8 cellular contexts compared by ENCODE assay signal in the genomic region with DNA sequence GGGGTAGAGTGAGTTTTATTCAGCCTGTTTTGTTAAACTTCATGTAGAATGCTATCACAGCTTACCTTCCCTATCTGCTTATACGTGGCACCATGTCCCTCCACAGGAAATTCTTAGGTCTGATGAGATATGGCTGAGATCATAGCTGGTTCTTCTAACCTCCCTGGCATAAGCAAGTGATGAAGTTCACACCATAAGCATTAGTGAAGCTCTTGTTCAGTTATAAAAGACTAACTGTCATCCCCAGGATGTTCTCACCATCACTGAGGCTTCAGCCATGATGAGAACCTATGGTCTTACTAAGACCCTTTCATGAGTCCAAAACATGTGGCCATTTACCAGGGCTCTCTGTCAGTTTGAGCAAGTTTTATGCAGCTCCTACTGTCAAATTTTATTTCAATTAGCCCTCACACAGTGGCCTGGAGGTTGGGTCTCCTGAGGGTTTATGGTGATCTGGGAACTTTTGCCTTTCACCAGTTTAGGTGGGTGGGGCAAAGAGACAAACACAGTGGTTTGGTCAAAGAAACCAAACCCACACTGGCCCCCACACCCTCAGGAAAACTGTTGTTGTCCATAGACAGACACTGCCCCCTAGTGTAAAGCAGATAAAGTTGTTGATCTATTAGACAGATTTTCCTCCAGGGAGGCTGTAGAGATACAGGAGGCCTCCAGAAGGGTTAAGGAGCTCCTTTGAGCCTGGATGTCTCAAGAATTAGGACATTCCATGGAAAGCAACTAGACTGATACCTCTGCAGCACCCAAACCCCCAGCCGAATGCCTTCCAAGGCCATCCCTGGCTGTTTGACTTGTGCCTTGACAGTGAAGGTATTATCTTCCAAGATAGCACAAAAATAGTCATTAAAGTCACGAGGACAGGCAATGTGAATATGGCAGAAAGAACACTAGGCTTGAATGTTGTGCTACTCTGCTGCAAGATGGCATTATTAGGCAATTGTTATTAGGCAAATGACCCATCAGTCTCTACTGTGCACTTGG. TPM values are rescaled to one million over a fixed set of nuclear protein-coding genes. Genes with fewer than 3 reads are reported as not detected.
A peak's percentile ranks its signal among the peaks of the same experiment; 100 is the strongest.
DNase-seq lines count a peak whose midpoint lies in the region; ATAC-seq and TF ChIP-seq lines count a peak whose summit lies in the region.

No MANE protein-coding gene starts in this region.

- TF ChIP-seq CTCF in gastrocnemius medialis (IDR thresholded peaks at IDR 0.05 in 4 of 5, conservative IDR thresholded peaks at IDR 0.05 in 1 of 5) = peak in 3 of 5 experiments; percentile 22 to 54 (median 38)

- H3K4me1 ChIP-seq in gastrocnemius medialis = no peaks in the 10 kb centered on the region

- DNase-seq in COLO668 (lab: John Stamatoyannopoulos, UW; ENCODE audit: unreplicated experiment) (peak; percentile 22), NCI-H2171 (lab: John Stamatoyannopoulos, UW) (peak; percentile 9), amniotic epithelial cell (ENCODE audit: low read depth) (peak; percentile 48), left ventricle myocardium superior (no peak), gastrocnemius medialis (no peak), NCI-H2029 (lab: John Stamatoyannopoulos, UW) (no peak)

- peak; percentile 52 for ATAC-seq in GM19351 (IDR thresholded peaks at IDR 0.05; ENCODE audit: unreplicated experiment)
- peak; percentile 27 for ATAC-seq in left ventricle myocardium superior
- ATAC-seq in gastrocnemius medialis = no peak
- ATAC-seq in HG03432 (IDR thresholded peaks at IDR 0.05; ENCODE audit: unreplicated experiment) = no peak

- TF ChIP-seq POLR2A in gastrocnemius medialis (IDR thresholded peaks at IDR 0.05) = no peak

- H3K27ac ChIP-seq in gastrocnemius medialis = no peak overlapping the region

- H3K27me3 ChIP-seq in gastrocnemius medialis = peaks cover 8 to 13% (median 11%) of the 10 kb centered on the region in 3 donors

- in situ Hi-C loops in gastrocnemius medialis (cut with MboI; ENCODE audit: low sequenced_read_pairs in 4 of 4) = loop anchor here (10.0 to 25.0 kb wide), 3 partner anchors 166 to 176 kb away; no protein-coding TSS in a partner anchor

- no peak overlapping the region for H3K4me3 ChIP-seq in gastrocnemius medialis

- no peaks in the 10 kb centered on the region for H3K36me3 ChIP-seq in gastrocnemius medialis

- no peaks in the 10 kb centered on the region for H3K9me3 ChIP-seq in gastrocnemius medialis

- intact Hi-C loops in left ventricle myocardium superior (cut with micrococcal nuclease) (loop anchor here (2.0 kb wide), 1 partner anchor 174 kb away; no protein-coding TSS in a partner anchor), gastrocnemius medialis (cut with DNase I; ENCODE audit: low total_unique reads) (loop anchor here (2.0 kb wide), 1 partner anchor 174 kb away; no protein-coding TSS in a partner anchor)

RNA-seq across cellular contexts. Expression of gene SLC22A15, which starts 5.0 kb away (rescaled TPM):
- total RNA-seq in left ventricle myocardium superior (11.5 TPM), gastrocnemius medialis (under 1 TPM; 0.15 to 0.62 (median 0.41) TPM)

Comparison
In these comparisons a context has a peak if more than half of its experiments do, and no peak if none do; other contexts are left out.
1. DNase-seq: peak in COLO668 (single experiment), NCI-H2171 (single experiment) and amniotic epithelial cell (single experiment); none in left ventricle myocardium superior (single experiment), gastrocnemius medialis (0 of 2) and NCI-H2029 (single experiment).
2. ATAC-seq: peak in GM19351 (single experiment) and left ventricle myocardium superior (single experiment); none in gastrocnemius medialis (0 of 2) and HG03432 (single experiment).